12 cellular contexts compared by ENCODE assay signal in the genomic region with DNA sequence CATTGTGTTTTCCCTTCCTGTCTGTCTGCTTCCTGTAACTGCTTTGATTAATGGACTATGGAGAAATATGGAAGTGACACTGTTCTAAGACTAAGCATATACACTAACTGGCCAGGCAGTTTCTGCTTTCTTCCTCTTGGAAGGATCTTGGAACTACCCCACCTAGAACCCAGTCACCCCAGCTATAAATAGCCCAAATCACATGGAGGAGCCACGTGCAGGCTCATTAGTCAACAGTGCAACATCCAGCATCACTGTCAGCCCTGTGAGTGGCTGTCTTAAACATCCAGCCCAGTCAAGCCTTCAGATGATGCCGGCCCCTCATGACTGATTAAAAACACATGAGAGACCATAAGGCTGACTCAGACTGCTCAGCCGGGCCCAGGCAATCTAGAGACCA. TPM values are rescaled to one million over a fixed set of nuclear protein-coding genes. Genes with fewer than 3 reads are reported as not detected.
DNase-seq lines count a peak whose midpoint lies in the region; ATAC-seq, FAIRE-seq and TF ChIP-seq lines count a peak whose summit lies in the region.
"Had no signal": no experiment of that assay in that cellular context is flagged by ENCODE, and none has a peak within 500 bp of the region (broad histone marks: within the 10 kb centered on the region; RNA-seq: fewer than 3 reads in every experiment).

No MANE protein-coding gene starts in this region.

- no peak overlapping the region for H2AFZ ChIP-seq in HepG2 (ENCODE audit: low read length)

- no TSS peak for BruUV-seq in HepG2 (replicated peaks; lab: Mats Ljungman, UMichigan)

- no peak overlapping the region for H3K4me3 ChIP-seq in right lobe of liver
- H3K4me3 ChIP-seq in HepG2 (replicated peaks in 1 of 3; ENCODE audit: insufficient read depth in 1 of 3, low read depth in 2 of 3, low read length in 3 of 3), result no peak overlapping the region
- H3K4me3 ChIP-seq in astrocyte of the spinal cord (ENCODE audit: low read depth, low read length), result no peak overlapping the region

- no peaks in the 10 kb centered on the region for H3K36me3 ChIP-seq in right lobe of liver
- no peaks in the 10 kb centered on the region for H3K36me3 ChIP-seq in HepG2 (replicated peaks in 1 of 2; ENCODE audit: control insufficient read depth in 1 of 2, insufficient read depth in 2 of 2, low read length in 2 of 2)

- POLR2A ChIA-PET in HepG2 (lab: Yijun Ruan, JAX), result no interaction called here

- TF ChIP-seq CTCF in right lobe of liver (IDR thresholded peaks at IDR 0.05) (no peak), HepG2 (CRISPR knock-in tag; IDR thresholded peaks at IDR 0.05) (no peak), astrocyte of the spinal cord (IDR thresholded peaks at IDR 0.05; ENCODE audit: low read depth, low read length) (no peak)

- intact Hi-C loops in right lobe of liver (cut with DNase I) (no loop called here), HepG2 (cut with micrococcal nuclease; ENCODE audit: unreplicated experiment) (loop anchor here (2.0 kb wide), 1 partner anchor 39 kb away; the partner anchor contains the start of gene BCAT1)

- in situ Hi-C loops in HepG2 (cut with HindIII; ENCODE audit: extremely low pct_ligation_motif_present, low pct_unique_long_range_greater_than_20kb), result no loop called here
- in situ Hi-C loops in astrocyte of the spinal cord (cut with HindIII; ENCODE audit: low sequenced_read_pairs), result no loop called here

- FAIRE-seq in HepG2 (lab: Jason Lieb, UNC), result no peak
- FAIRE-seq: GM19239 had no signal

- CTCF ChIA-PET in HepG2 (lab: Yijun Ruan, JAX; ENCODE audit: low intra/inter-chr PET ratio, low total read pairs), result no interaction called here

- DNase-seq in right lobe of liver, result peak in 1 of 3 donors; percentile 28
- DNase-seq in HepG2 (ENCODE audit: low spot score), result no peak
- peak; percentile 82 for DNase-seq in astrocyte of the spinal cord (ENCODE audit: low read depth, low spot score)
- DNase-seq in iris pigment epithelial cell (ENCODE audit: low read depth), result peak; percentile 94
- no peak for DNase-seq in occipital lobe (lab: John Stamatoyannopoulos, UW)
- DNase-seq: CD8-positive, alpha-beta memory T cell; stimulated activated CD4-positive, alpha-beta T cell treated with anti-CD3 and anti-CD28 coated beads, Interleukin-15, amount 100 ng/mL, for 24 hours had no signal

- WGBS in right lobe of liver (ENCODE audit: insufficient coverage, low coverage, low lambda C conversion rate, missing lambda C conversion rate), result 63% methylated on average over 1 of the region's 3 CpGs
- 93% methylated on average over 3 of the region's 3 CpGs for WGBS in HepG2 (ENCODE audit: low lambda C conversion rate)

- H3K4me1 ChIP-seq in right lobe of liver (no peaks in the 10 kb centered on the region), HepG2 (ENCODE audit: insufficient read depth, low read length) (peaks cover 28% of the 10 kb centered on the region)

- peak; percentile 36 to 75 (median 67) for ATAC-seq in right lobe of liver
- ATAC-seq in HepG2, result no peak
- ATAC-seq in HG03521 (IDR thresholded peaks at IDR 0.05; ENCODE audit: unreplicated experiment), result no peak
- ATAC-seq in HG03196 (IDR thresholded peaks at IDR 0.05; ENCODE audit: unreplicated experiment), result no peak
- no peak for ATAC-seq in GM18498 (IDR thresholded peaks at IDR 0.05; ENCODE audit: unreplicated experiment)

- TF ChIP-seq POLR2A in right lobe of liver (IDR thresholded peaks at IDR 0.05), result no peak
- no peak for TF ChIP-seq POLR2A in HepG2 (IDR thresholded peaks at IDR 0.05; ENCODE audit: insufficient read depth in 1 of 2, low read depth in 2 of 2, low read length in 2 of 2)

- H3K79me2 ChIP-seq in HepG2 (ENCODE audit: insufficient read depth, low read length), result no peaks in the 10 kb centered on the region

- no peak overlapping the region for H3K27ac ChIP-seq in right lobe of liver
- no peak overlapping the region for H3K27ac ChIP-seq in HepG2 (ENCODE audit: extremely low read length, insufficient read depth, low read length)
- H3K27ac ChIP-seq: HL-60 had no signal

- H3K27me3 ChIP-seq in right lobe of liver (no peaks in the 10 kb centered on the region), HepG2 (ENCODE audit: control insufficient read depth in 1 of 2, insufficient read depth in 2 of 2, low read length in 2 of 2) (no peaks in the 10 kb centered on the region)

- TF ChIP-seq EP300 in HepG2 (IDR thresholded peaks at IDR 0.05; ENCODE audit: low read depth in 2 of 2, low read length in 2 of 2) (no peak), HepG2 (CRISPR knock-in tag; IDR thresholded peaks at IDR 0.05; ENCODE audit: borderline replicate concordance) (no peak)

- no peak overlapping the region for H3K9ac ChIP-seq in HepG2 (ENCODE audit: insufficient read depth, low read depth, low read length)

- H3K9me3 ChIP-seq in right lobe of liver (no peaks in the 10 kb centered on the region), HepG2 (ENCODE audit: low read length) (no peaks in the 10 kb centered on the region)

- no peak overlapping the region for H3K4me2 ChIP-seq in HepG2 (ENCODE audit: low read depth, low read length)

- H4K20me1 ChIP-seq in HepG2 (ENCODE audit: insufficient read depth, low read length), result no peaks in the 10 kb centered on the region

- TF ChIP-seq RAD21 in HepG2 (CRISPR knock-in tag; IDR thresholded peaks at IDR 0.05), result no peak

TF ChIP-seq in HepG2, 621 proteins besides CTCF, POLR2A, EP300 and RAD21 (continues in another document):
- TF ChIP-seq, protein P1, sequence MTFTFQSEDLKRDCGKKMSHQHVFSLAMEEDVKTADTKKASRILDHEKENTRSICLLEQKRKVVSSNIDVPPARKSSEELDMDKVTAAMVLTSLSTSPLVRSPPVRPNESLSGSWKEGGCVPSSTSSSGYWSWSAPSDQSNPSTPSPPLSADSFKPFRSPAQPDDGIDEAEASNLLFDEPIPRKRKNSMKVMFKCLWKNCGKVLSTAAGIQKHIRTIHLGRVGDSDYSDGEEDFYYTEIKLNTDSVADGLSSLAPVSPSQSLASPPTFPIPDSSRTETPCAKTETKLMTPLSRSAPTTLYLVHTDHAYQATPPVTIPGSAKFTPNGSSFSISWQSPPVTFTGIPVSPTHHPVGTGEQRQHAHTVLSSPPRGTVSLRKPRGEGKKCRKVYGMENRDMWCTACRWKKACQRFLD (CRISPR knock-in tag; IDR thresholded peaks at IDR 0.05; ENCODE audit: borderline replicate concordance), result no peak
- TF ChIP-seq, protein P2, sequence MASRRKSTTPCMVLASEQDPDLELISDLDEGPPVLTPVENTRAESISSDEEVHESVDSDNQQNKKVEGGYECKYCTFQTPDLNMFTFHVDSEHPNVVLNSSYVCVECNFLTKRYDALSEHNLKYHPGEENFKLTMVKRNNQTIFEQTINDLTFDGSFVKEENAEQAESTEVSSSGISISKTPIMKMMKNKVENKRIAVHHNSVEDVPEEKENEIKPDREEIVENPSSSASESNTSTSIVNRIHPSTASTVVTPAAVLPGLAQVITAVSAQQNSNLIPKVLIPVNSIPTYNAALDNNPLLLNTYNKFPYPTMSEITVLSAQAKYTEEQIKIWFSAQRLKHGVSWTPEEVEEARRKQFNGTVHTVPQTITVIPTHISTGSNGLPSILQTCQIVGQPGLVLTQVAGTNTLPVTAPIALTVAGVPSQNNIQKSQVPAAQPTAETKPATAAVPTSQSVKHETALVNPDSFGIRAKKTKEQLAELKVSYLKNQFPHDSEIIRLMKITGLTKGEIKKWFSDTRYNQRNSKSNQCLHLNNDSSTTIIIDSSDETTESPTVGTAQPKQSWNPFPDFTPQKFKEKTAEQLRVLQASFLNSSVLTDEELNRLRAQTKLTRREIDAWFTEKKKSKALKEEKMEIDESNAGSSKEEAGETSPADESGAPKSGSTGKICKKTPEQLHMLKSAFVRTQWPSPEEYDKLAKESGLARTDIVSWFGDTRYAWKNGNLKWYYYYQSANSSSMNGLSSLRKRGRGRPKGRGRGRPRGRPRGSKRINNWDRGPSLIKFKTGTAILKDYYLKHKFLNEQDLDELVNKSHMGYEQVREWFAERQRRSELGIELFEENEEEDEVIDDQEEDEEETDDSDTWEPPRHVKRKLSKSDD (CRISPR knock-in tag; IDR thresholded peaks at IDR 0.05; ENCODE audit: low read depth), result no peak
- TF ChIP-seq, protein P3, sequence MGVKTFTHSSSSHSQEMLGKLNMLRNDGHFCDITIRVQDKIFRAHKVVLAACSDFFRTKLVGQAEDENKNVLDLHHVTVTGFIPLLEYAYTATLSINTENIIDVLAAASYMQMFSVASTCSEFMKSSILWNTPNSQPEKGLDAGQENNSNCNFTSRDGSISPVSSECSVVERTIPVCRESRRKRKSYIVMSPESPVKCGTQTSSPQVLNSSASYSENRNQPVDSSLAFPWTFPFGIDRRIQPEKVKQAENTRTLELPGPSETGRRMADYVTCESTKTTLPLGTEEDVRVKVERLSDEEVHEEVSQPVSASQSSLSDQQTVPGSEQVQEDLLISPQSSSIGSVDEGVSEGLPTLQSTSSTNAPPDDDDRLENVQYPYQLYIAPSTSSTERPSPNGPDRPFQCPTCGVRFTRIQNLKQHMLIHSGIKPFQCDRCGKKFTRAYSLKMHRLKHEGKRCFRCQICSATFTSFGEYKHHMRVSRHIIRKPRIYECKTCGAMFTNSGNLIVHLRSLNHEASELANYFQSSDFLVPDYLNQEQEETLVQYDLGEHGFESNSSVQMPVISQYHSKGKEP (CRISPR knock-in tag; IDR thresholded peaks at IDR 0.05), result no peak

RNA-seq across cellular contexts. Expression of gene BCAT1, which starts 39.2 kb away (rescaled TPM):
- total RNA-seq in right lobe of liver (1 to 10 TPM in 5 of 6 experiments, under 1 TPM in 1; 0.86 to 6.0 (median 2.7) TPM), HepG2 (2016; rRNA removed; fragmentation: Illumina TruSeq; extraction: Trizol) (75.5 and 142 TPM in 2 replicates), occipital lobe (45.2 TPM)
- total RNA-seq in HepG2 (2016; cell fraction: cytosol; rRNA removed; fragmentation: Illumina TruSeq; extraction: Trizol; ENCODE audit: low read depth), result 5.6 and 7.0 TPM in 2 replicates
- total RNA-seq in HepG2 (2016; cell fraction: insoluble cytoplasmic fraction; rRNA removed; fragmentation: Illumina TruSeq; extraction: Trizol), result 72.9 and 129 TPM in 2 replicates
- total RNA-seq in HepG2 (2016; cell fraction: membrane; rRNA removed; fragmentation: Illumina TruSeq; extraction: Trizol), result 13.3 and 15.4 TPM in 2 replicates
- total RNA-seq in HepG2 (2016; cell fraction: nucleus; rRNA removed; fragmentation: Illumina TruSeq; extraction: Trizol), result 33.0 and 33.1 TPM in 2 replicates
- 7.8 and 8.0 TPM in 2 replicates for polyA plus RNA-seq in HepG2 (2011; rRNA removed)
- polyA plus RNA-seq in HepG2 (2011; cell fraction: cytosol; rRNA removed), result 3.9 and 5.8 TPM in 2 replicates
- polyA plus RNA-seq in HepG2 (2011; cell fraction: nucleus; rRNA removed), result 5.0 and 7.8 TPM in 2 replicates
- 20.1 and 29.8 TPM in 2 replicates for polyA plus RNA-seq in HepG2 (2012)
- 2.8 and 5.4 TPM in 2 replicates for polyA plus RNA-seq in HepG2 (2016; cell fraction: cytosol; fragmentation: Illumina TruSeq; extraction: Trizol; ENCODE audit: low read depth)
- 42.2 and 43.3 TPM in 2 replicates for polyA plus RNA-seq in HepG2 (2016; cell fraction: insoluble cytoplasmic fraction; fragmentation: Illumina TruSeq; extraction: Trizol; ENCODE audit: low read depth)
- 6.0 and 6.1 TPM in 2 replicates for polyA plus RNA-seq in HepG2 (2016; cell fraction: membrane; fragmentation: Illumina TruSeq; extraction: Trizol; ENCODE audit: low read depth)
- polyA plus RNA-seq in HepG2 (2016; cell fraction: nucleus; fragmentation: Illumina TruSeq; extraction: Trizol; ENCODE audit: insufficient read depth, low read depth), result 16.8 and 16.9 TPM in 2 replicates
- 0.49 and 19.4 TPM in 2 replicates for polyA minus RNA-seq in HepG2 (2011; rRNA and poly(A)+ RNA removed; ENCODE audit: low replicate concordance)
- 29.5 and 39.7 TPM in 2 replicates for polyA minus RNA-seq in HepG2 (2011; cell fraction: cytosol; rRNA and poly(A)+ RNA removed)
- polyA minus RNA-seq in HepG2 (2011; cell fraction: nucleus; rRNA and poly(A)+ RNA removed), result 30.2 and 33.6 TPM in 2 replicates

Comparison
In these comparisons a context has a peak if more than half of its experiments do, and no peak if none do; other contexts are left out.
1. ATAC-seq: peak in right lobe of liver (4 of 4); none in HepG2 (single experiment), HG03521 (single experiment), HG03196 (single experiment) and GM18498 (single experiment).
2. DNase-seq: peak in astrocyte of the spinal cord (single experiment) and iris pigment epithelial cell (single experiment); none in HepG2 (single experiment) and occipital lobe (single experiment).